Comparison of ENCODE assay signal across 8 cellular contexts in the genomic region with DNA sequence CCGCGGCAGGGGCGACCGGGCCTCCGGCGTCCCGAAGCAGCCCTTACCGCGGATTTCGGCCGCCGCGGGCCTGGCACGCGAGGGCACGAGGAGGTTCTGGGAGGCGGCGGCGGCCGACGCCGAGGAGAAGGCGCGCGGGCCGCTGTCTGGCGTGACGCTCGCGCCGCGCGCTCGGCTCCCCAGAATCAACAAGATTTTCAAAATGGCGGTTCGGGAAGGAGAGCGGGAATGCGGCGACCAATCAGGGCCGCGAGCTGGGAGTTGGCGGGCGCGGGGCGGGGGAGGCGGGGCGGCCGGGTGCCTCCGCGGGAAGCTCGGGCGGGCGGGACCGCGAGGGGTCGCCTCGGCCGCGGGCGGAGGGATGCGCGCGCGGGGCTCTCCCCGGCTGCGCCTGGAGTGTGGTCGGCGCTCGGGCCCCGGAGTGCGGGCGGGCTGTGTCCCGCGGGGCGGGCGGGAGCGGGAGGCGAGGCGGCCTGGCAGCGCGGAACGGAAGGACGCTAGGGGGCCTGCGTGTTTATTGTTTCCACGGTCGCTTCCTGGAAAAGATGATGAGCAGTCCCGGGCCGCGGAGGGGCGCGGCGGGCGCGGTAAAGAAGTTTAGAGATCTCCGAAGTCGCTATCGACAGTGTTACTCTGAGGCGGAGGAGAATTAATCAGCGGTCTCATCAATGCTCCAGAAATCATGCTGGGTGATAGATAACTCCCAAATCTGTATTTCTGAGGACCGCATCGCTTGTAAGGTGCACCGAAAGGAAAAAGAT. TPM values are rescaled to one million over a fixed set of nuclear protein-coding genes. Genes with fewer than 3 reads are reported as not detected.
DNase-seq lines count a peak whose midpoint lies in the region; ATAC-seq, FAIRE-seq and TF ChIP-seq lines count a peak whose summit lies in the region.

A gene with protein sequence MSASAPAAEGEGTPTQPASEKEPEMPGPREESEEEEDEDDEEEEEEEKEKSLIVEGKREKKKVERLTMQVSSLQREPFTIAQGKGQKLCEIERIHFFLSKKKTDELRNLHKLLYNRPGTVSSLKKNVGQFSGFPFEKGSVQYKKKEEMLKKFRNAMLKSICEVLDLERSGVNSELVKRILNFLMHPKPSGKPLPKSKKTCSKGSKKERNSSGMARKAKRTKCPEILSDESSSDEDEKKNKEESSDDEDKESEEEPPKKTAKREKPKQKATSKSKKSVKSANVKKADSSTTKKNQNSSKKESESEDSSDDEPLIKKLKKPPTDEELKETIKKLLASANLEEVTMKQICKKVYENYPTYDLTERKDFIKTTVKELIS (minus strand): TSS at position 193 of the 761 bp plus-strand sequence. CDS start 543 bp downstream, outside the sequence.

- peaks cover 45% of the 10 kb centered on the region for H3K4me1 Mint-ChIP-seq in stimulated activated naive CD8-positive, alpha-beta T cell treated with anti-CD3 and anti-CD28 coated beads, Interleukin-15, amount 100 ng/mL, for 72 hours

- TF ChIP-seq RAD21 in neural cell (conservative IDR thresholded peaks at IDR 0.05), result peak; percentile 53

- peaks cover 6% of the 10 kb centered on the region for H3F3A ChIP-seq in neural cell (ENCODE audit: insufficient read depth, low read length, poor library complexity, severe bottlenecking)

- peak; percentile 47 for TF ChIP-seq CTCF in fibroblast of villous mesenchyme (IDR thresholded peaks at IDR 0.05; ENCODE audit: insufficient read depth, low read depth, low read length)
- peak; percentile 75 for TF ChIP-seq CTCF in neural cell (IDR thresholded peaks at IDR 0.05; ENCODE audit: poor library complexity, severe bottlenecking)

- H2AFZ ChIP-seq in neural cell (ENCODE audit: low read depth, low read length), result peak within 1 kb of the TSS; percentile 56

- peak; percentile 77 for ATAC-seq in stimulated activated naive CD8-positive, alpha-beta T cell treated with anti-CD3 and anti-CD28 coated beads, Interleukin-15, amount 100 ng/mL, for 72 hours

- no peaks in the 10 kb centered on the region for H3K36me3 ChIP-seq in neural cell (ENCODE audit: insufficient read depth, low read length)

- no peaks in the 10 kb centered on the region for H3K27me3 Mint-ChIP-seq in stimulated activated naive CD8-positive, alpha-beta T cell treated with anti-CD3 and anti-CD28 coated beads, Interleukin-15, amount 100 ng/mL, for 72 hours

- no peaks in the 10 kb centered on the region for H3K9me2 ChIP-seq in neural cell (ENCODE audit: insufficient read depth, low read length)

- H3K27ac ChIP-seq in neural cell (ENCODE audit: low read length), result peak within 1 kb of the TSS; percentile 56

- H3K79me2 ChIP-seq in neural cell (replicated peaks; ENCODE audit: insufficient read depth, low read length), result peaks cover 44% of the 10 kb centered on the region

- H3K9me3 Mint-ChIP-seq in stimulated activated naive CD8-positive, alpha-beta T cell treated with anti-CD3 and anti-CD28 coated beads, Interleukin-15, amount 100 ng/mL, for 72 hours, result peaks cover 0 to 5% of the 10 kb centered on the region in 2 donors

- H3K9ac ChIP-seq in neural cell (ENCODE audit: low read length), result peak within 1 kb of the TSS; percentile 73

- TF ChIP-seq EP300 in neural cell (conservative IDR thresholded peaks at IDR 0.05; ENCODE audit: poor library complexity, severe bottlenecking), result peak; percentile 31

- H3K27me3 ChIP-seq in neural cell (ENCODE audit: insufficient read depth, low read depth, low read length), result no peaks in the 10 kb centered on the region

- no peaks in the 10 kb centered on the region for H3K9me3 ChIP-seq in neural cell (ENCODE audit: low read length)

- DNase-seq in ELF-1 (ENCODE audit: low read depth, low spot score) (peak; percentile 74), H54 (ENCODE audit: insufficient read length, low spot score) (peak; percentile 76), M059J (ENCODE audit: low read depth) (peak; percentile 92), SHP77 (lab: John Stamatoyannopoulos, UW) (peak; percentile 68 to 82), fibroblast of villous mesenchyme (ENCODE audit: low read depth) (peak; percentile 83)
- DNase-seq in activated effector memory CD4-positive, alpha-beta T cell treated with anti-CD3 and anti-CD28 coated beads, Interleukin-2, amount 50 U/mL, for 16 hours, result peak; percentile 94
- DNase-seq in stimulated activated naive CD8-positive, alpha-beta T cell treated with anti-CD3 and anti-CD28 coated beads, Interleukin-15, amount 100 ng/mL, for 72 hours, result peak; percentile 77 to 84

- peak within 1 kb of the TSS; percentile 97 to 99 for H3K4me3 Mint-ChIP-seq in stimulated activated naive CD8-positive, alpha-beta T cell treated with anti-CD3 and anti-CD28 coated beads, Interleukin-15, amount 100 ng/mL, for 72 hours

- H3K4me2 ChIP-seq in neural cell (ENCODE audit: low read length), result peak within 1 kb of the TSS; percentile 99

- no peak for FAIRE-seq in H54 (lab: Jason Lieb, UNC)

- 0 out of 2 replicates have a peak, but pooled peaks have one; percentile 19 for TF ChIP-seq POLR2A in H54 (IDR thresholded peaks at IDR 0.05; ENCODE audit: low read depth, low read length)

- peak within 1 kb of the TSS; percentile 89 for H3K4me3 ChIP-seq in fibroblast of villous mesenchyme (ENCODE audit: low read depth, low read length)
- peak within 1 kb of the TSS; percentile 97 for H3K4me3 ChIP-seq in neural cell (ENCODE audit: low read length)

- peak within 1 kb of the TSS; percentile 97 to 98 for H3K27ac Mint-ChIP-seq in stimulated activated naive CD8-positive, alpha-beta T cell treated with anti-CD3 and anti-CD28 coated beads, Interleukin-15, amount 100 ng/mL, for 72 hours

- no peaks in the 10 kb centered on the region for H4K20me1 ChIP-seq in neural cell (ENCODE audit: insufficient read depth)

TF ChIP-seq in neural cell, 6 proteins besides CTCF, POLR2A, EP300 and RAD21:
- TF ChIP-seq POLR2AphosphoS5 (IDR thresholded peaks at IDR 0.05) (peak; percentile 60), EZH2 (IDR thresholded peaks at IDR 0.05; ENCODE audit: borderline replicate concordance, insufficient read depth, low read length, poor library complexity, severe bottlenecking) (no peak), SMC3 (conservative IDR thresholded peaks at IDR 0.05; ENCODE audit: poor library complexity) (peak; percentile 58), MXI1 (conservative IDR thresholded peaks at IDR 0.05; ENCODE audit: poor library complexity, severe bottlenecking) (peak; percentile 76), TAF1 (IDR thresholded peaks at IDR 0.05; ENCODE audit: low read depth) (no peak)
- TF ChIP-seq, protein P1, sequence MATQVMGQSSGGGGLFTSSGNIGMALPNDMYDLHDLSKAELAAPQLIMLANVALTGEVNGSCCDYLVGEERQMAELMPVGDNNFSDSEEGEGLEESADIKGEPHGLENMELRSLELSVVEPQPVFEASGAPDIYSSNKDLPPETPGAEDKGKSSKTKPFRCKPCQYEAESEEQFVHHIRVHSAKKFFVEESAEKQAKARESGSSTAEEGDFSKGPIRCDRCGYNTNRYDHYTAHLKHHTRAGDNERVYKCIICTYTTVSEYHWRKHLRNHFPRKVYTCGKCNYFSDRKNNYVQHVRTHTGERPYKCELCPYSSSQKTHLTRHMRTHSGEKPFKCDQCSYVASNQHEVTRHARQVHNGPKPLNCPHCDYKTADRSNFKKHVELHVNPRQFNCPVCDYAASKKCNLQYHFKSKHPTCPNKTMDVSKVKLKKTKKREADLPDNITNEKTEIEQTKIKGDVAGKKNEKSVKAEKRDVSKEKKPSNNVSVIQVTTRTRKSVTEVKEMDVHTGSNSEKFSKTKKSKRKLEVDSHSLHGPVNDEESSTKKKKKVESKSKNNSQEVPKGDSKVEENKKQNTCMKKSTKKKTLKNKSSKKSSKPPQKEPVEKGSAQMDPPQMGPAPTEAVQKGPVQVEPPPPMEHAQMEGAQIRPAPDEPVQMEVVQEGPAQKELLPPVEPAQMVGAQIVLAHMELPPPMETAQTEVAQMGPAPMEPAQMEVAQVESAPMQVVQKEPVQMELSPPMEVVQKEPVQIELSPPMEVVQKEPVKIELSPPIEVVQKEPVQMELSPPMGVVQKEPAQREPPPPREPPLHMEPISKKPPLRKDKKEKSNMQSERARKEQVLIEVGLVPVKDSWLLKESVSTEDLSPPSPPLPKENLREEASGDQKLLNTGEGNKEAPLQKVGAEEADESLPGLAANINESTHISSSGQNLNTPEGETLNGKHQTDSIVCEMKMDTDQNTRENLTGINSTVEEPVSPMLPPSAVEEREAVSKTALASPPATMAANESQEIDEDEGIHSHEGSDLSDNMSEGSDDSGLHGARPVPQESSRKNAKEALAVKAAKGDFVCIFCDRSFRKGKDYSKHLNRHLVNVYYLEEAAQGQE (IDR thresholded peaks at IDR 0.05; ENCODE audit: borderline replicate concordance), result peak; percentile 19

RNA-seq across cellular contexts. Expression of the gene that starts here (rescaled TPM):
- 326 and 338 TPM in 2 replicates for total RNA-seq in M059J (2014; rRNA removed; shearing (Covaris generic))
- total RNA-seq in fibroblast of villous mesenchyme, result 113 and 117 TPM in 2 replicates
- polyA plus RNA-seq in neural cell, result 84.7 and 94.3 TPM in 2 replicates
- 95.9 and 102 TPM in 2 replicates for polyA minus RNA-seq in neural cell

Comparison
In these comparisons a context has a peak if more than half of its experiments do, and no peak if none do; other contexts are left out.
1. Peak in every context shown above with its lines: DNase-seq, ATAC-seq, H3K4me3 ChIP-seq and H3K27ac ChIP-seq.